In genomic region chr17:19443148-19443547, GRCh38 we compare ENCODE assay signal across 10 cellular contexts. TPM values are rescaled to one million over a fixed set of nuclear protein-coding genes. Genes with fewer than 3 reads are reported as not detected.
"Had no signal": no experiment of that assay in that cellular context is flagged by ENCODE, and none has a peak within 500 bp of the region (broad histone marks: within the 10 kb centered on the region; RNA-seq: fewer than 3 reads in every experiment).

No MANE protein-coding gene starts in this region.

- H3K4me2 ChIP-seq: GM23338 had no signal

- DNase-seq: H9, HCEC 1CT, HFFc6, IMR-90, KBM-7 had no signal

- H3K27ac ChIP-seq: HL-60 had no signal

- ATAC-seq: GM23338 had no signal

- FAIRE-seq: H1, H54 had no signal

- H3K4me3 ChIP-seq: GM23338 had no signal

- H2AFZ ChIP-seq: GM23338 had no signal

RNA-seq across cellular contexts. Expression of gene RNF112, which starts 32.1 kb away (rescaled TPM):
- total RNA-seq: HT1080 had no signal

RNA-seq across cellular contexts. Expression of gene MFAP4, which starts 56.2 kb away (rescaled TPM):
- total RNA-seq: HT1080 had no signal
